ENCODE assay signal across 8 cellular contexts in genomic region chr3:113051222-113051804, GRCh38.
DNase-seq lines count a peak whose midpoint lies in the region; ATAC-seq, FAIRE-seq and TF ChIP-seq lines count a peak whose summit lies in the region.

No MANE protein-coding gene starts in this region.

- DNase-seq in BE2C (peak; percentile 77), GM19239 (ENCODE audit: insufficient read length, low spot score) (peak; percentile 82), NCI-H524 treated with DMSO at 0.1 percent for 48 hours (lab: John Stamatoyannopoulos, UW) (peak; percentile 74), dedifferentiated amniotic fluid mesenchymal stem cell (ENCODE audit: extremely low spot score) (peak; percentile 86), lower leg skin (ENCODE audit: low spot score in 2 of 2) (peak; percentile 93 to 97)
- peak; percentile 77 to 93 for DNase-seq in activated CD4-positive, alpha-beta T cell treated with anti-CD3 and anti-CD28 coated beads for 4 hours
- DNase-seq in stimulated activated CD4-positive, alpha-beta T cell treated with anti-CD3 and anti-CD28 coated beads, TNF-alpha, amount 100 ng/mL, for 24 hours (ENCODE audit: low read depth in 3 of 3): peak; percentile 70 to 84 (median 80)

- no peaks in the 10 kb centered on the region for H3K27me3 ChIP-seq in BE2C

- no peak for TF ChIP-seq POLR2A in lower leg skin (IDR thresholded peaks at IDR 0.05)

- H3K4me3 ChIP-seq in BE2C (ENCODE audit: low read depth, low read length) (no peak overlapping the region), lower leg skin (ENCODE audit: low read depth, poor library complexity, severe bottlenecking) (no peak overlapping the region)

- H3K9me3 ChIP-seq in BE2C: no peaks in the 10 kb centered on the region

- H3K4me1 ChIP-seq in BE2C: peaks cover 3% of the 10 kb centered on the region; the same call in 1 of the 2 replicates

- H3K36me3 ChIP-seq in BE2C: no peaks in the 10 kb centered on the region

- peak; percentile 96 for ATAC-seq in HG03439 (IDR thresholded peaks at IDR 0.05; ENCODE audit: unreplicated experiment)

- peak; percentile 94 for FAIRE-seq in GM19239 (lab: Jason Lieb, UNC)

- TF ChIP-seq CTCF in BE2C (IDR thresholded peaks at IDR 0.05; ENCODE audit: low read depth, low read length): peak; percentile 89
- peak in 1 of 3 donors; percentile 98 for TF ChIP-seq CTCF in lower leg skin (IDR thresholded peaks at IDR 0.05)

- intact Hi-C loops in lower leg skin (cut with DNase I; ENCODE audit: low total_unique reads): loop anchor here (5.0 kb wide), 1 partner anchor 236 kb away; no protein-coding TSS in a partner anchor

- WGBS in lower leg skin, 2 donors: 6 to 8% methylated on average over 17 of the region's 17 CpGs
